Comparison of ENCODE assay signal across 8 cellular contexts in genomic region chr21:46147429-46147828, GRCh38. TPM values are rescaled to one million over a fixed set of nuclear protein-coding genes. Genes with fewer than 3 reads are reported as not detected.
DNase-seq lines count a peak whose midpoint lies in the region; ATAC-seq and TF ChIP-seq lines count a peak whose summit lies in the region.
"Not testable (repeated sequence)": the region's sequence is repeated elsewhere in the genome, so short reads cannot be mapped to it uniquely, and the experiment has no call there.

No MANE protein-coding gene starts in this region.

- TF ChIP-seq CTCF in LNCAP (IDR thresholded peaks at IDR 0.05) (peak; percentile 59), astrocyte of the spinal cord (IDR thresholded peaks at IDR 0.05; ENCODE audit: low read depth, low read length) (peak; percentile 77), type B pancreatic cell (conservative IDR thresholded peaks at IDR 0.05) (peak; percentile 64)

- not testable (repeated sequence) for H3K9ac ChIP-seq in NT2/D1 (ENCODE audit: insufficient read length, low read depth)

- H3K4me1 ChIP-seq in NT2/D1 (ENCODE audit: insufficient read depth, insufficient read length) = peaks cover 25% of the 10 kb centered on the region

- not testable (repeated sequence) for H3K27me3 Mint-ChIP-seq in type B pancreatic cell

- peak; percentile 63 for DNase-seq in ELR (ENCODE audit: low read depth)
- peak; percentile 61 for DNase-seq in NT2/D1 (ENCODE audit: low read depth, low spot score)
- peak; percentile 31 for DNase-seq in activated CD4-positive, alpha-beta T cell treated with anti-CD3 and anti-CD28 coated beads for 1 hour
- DNase-seq in astrocyte of the spinal cord (ENCODE audit: low read depth, low spot score) = peak; percentile 38
- peak; percentile 64 for DNase-seq in left ventricle myocardium superior
- peak; percentile 21 for DNase-seq in renal cortical epithelial cell (ENCODE audit: low read depth)
- DNase-seq in type B pancreatic cell (ENCODE audit: extremely low spot score, unreplicated experiment) = not testable (repeated sequence)

- in situ Hi-C loops in astrocyte of the spinal cord (cut with HindIII; ENCODE audit: low sequenced_read_pairs) = not testable (repeated sequence)

- H3K4me3 ChIP-seq in NT2/D1 (ENCODE audit: insufficient read length, low read depth); astrocyte of the spinal cord (ENCODE audit: low read depth, low read length): not testable (repeated sequence)

- H3K27ac Mint-ChIP-seq in type B pancreatic cell = not testable (repeated sequence)

- not testable (repeated sequence) for H3K36me3 ChIP-seq in NT2/D1 (ENCODE audit: insufficient read depth, insufficient read length, low read length)

- peak; percentile 15 for ATAC-seq in left ventricle myocardium superior

- H3K27me3 ChIP-seq in NT2/D1 (ENCODE audit: insufficient read depth, insufficient read length) = not testable (repeated sequence)

- H3K4me1 Mint-ChIP-seq in type B pancreatic cell (ENCODE audit: unreplicated experiment) = peaks cover 18% of the 10 kb centered on the region

- H3K36me3 Mint-ChIP-seq in type B pancreatic cell = not testable (repeated sequence)

- H3K4me3 Mint-ChIP-seq in type B pancreatic cell = not testable (repeated sequence)

- intact Hi-C loops in left ventricle myocardium superior (cut with micrococcal nuclease) = not testable (repeated sequence)

- H3K9me3 ChIP-seq in NT2/D1 (ENCODE audit: insufficient read depth, low read length) = not testable (repeated sequence)

- H3K9me3 Mint-ChIP-seq in type B pancreatic cell = not testable (repeated sequence)

RNA-seq across cellular contexts. Expression of gene FTCD, which starts 8.0 kb away (rescaled TPM):
- total RNA-seq in left ventricle myocardium superior (1.5 TPM), renal cortical epithelial cell (0.30 and 0.35 TPM in 2 replicates), type B pancreatic cell (ENCODE audit: low replicate concordance) (26.9 and 45.0 TPM in 2 replicates)

RNA-seq across cellular contexts. Expression of gene SPATC1L, which starts 36.8 kb away (rescaled TPM):
- total RNA-seq in left ventricle myocardium superior = 12.0 TPM
- 1.9 and 4.5 TPM in 2 replicates for total RNA-seq in renal cortical epithelial cell
- 18.5 and 24.7 TPM in 2 replicates for total RNA-seq in type B pancreatic cell (ENCODE audit: low replicate concordance)

RNA-seq across cellular contexts. Expression of gene COL6A2, which starts 49.5 kb away (rescaled TPM):
- 196 TPM for total RNA-seq in left ventricle myocardium superior
- 60.7 and 70.2 TPM in 2 replicates for total RNA-seq in renal cortical epithelial cell
- total RNA-seq in type B pancreatic cell (ENCODE audit: low replicate concordance) = 23.8 and 114 TPM in 2 replicates

Comparison
In these comparisons a context has a peak if more than half of its experiments do, and no peak if none do; other contexts are left out.
1. RNA of gene FTCD, which starts 8.0 kb away (total RNA-seq): 26.9 to 45.0 TPM in type B pancreatic cell; 1.5 TPM in left ventricle myocardium superior (single experiment) and 0.30 to 0.35 TPM in renal cortical epithelial cell; every median in the first group is over 10 times any median in the second.
2. Peak in every context shown above with its lines, with median percentiles within 50 percentile points of each other: CTCF ChIP-seq.